In the genomic region with DNA sequence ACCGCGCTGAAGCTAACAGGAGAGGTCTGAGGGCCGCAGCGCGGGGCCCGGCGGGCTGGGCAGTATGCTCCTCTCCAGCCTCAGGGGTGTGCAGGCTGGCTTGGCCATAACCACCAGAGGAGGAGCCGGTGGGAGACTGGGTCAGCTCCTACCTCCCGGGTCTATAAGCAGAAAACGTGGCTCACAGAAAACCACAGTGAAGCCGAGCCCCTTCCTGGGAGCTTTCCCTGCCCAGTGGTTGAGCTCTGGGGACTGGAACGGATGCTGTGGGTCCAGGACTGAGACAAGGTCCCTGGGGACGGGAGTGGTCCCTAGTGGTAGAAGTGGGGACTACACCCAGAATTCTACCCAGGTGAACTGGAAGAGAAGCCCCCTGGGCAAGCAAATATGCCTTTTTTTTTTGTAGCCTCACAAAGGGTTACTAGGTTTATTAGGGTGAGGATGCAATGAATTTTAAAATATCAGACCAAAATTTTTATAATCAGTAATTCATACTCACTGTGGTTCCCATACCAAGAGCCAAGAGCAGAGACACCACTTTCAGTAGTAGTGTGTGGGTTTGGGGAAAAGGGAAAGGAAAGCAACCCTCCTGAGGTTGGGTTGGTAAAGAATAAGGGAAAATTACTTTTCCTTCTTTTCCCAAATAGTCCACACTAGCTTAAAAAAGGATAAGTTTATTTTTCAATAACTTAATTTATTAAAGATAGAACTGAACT, we compare ENCODE assay signal across 8 cellular contexts.
A peak's percentile ranks its signal among the peaks of the same experiment; 100 is the strongest.
DNase-seq lines count a peak whose midpoint lies in the region; ATAC-seq, FAIRE-seq and TF ChIP-seq lines count a peak whose summit lies in the region.

No MANE protein-coding gene starts in this region.

- peaks cover 0 to 3% of the 10 kb centered on the region in 2 experiments; a peak in 1 of 5 replicates for H3K4me1 ChIP-seq in K562 (replicated peaks in 1 of 2; ENCODE audit: control insufficient read depth in 2 of 2, insufficient read depth in 2 of 2, low read length in 2 of 2)
- no peaks in the 10 kb centered on the region for H3K4me1 ChIP-seq in liver (ENCODE audit: control insufficient read depth in 4 of 4, insufficient read depth in 4 of 4, low read length in 3 of 4)

- peaks cover 8 to 14% of the 10 kb centered on the region in 2 experiments for H3K27me3 ChIP-seq in K562 (ENCODE audit: control insufficient read depth in 2 of 2, insufficient read depth in 2 of 2, low read length in 2 of 2)
- H3K27me3 ChIP-seq in liver (ENCODE audit: control insufficient read depth in 4 of 4, insufficient read depth in 4 of 4, low read length in 3 of 4) = peaks cover 0 to 6% (median 5%) of the 10 kb centered on the region in 4 donors

- no TSS peak for BruUV-seq in K562 (replicated peaks; lab: Mats Ljungman, UMichigan)

- no peaks in the 10 kb centered on the region for H4K20me1 ChIP-seq in K562 (replicated peaks; ENCODE audit: control insufficient read depth, insufficient read depth, low read length)

- no peak for FAIRE-seq in GM18507 (lab: Jason Lieb, UNC)
- peak; percentile 82 for FAIRE-seq in K562 (lab: Jason Lieb, UNC)

- TF ChIP-seq CTCF in 22Rv1 (IDR thresholded peaks at IDR 0.05) = peak; percentile 72
- peak; percentile 74 to 85 (median 78) for TF ChIP-seq CTCF in K562 (IDR thresholded peaks at IDR 0.05 in 2 of 3, conservative IDR thresholded peaks at IDR 0.05 in 1 of 3; ENCODE audit: insufficient read depth in 2 of 3, low read depth in 1 of 3, low read length in 3 of 3)
- TF ChIP-seq CTCF in liver (IDR thresholded peaks at IDR 0.05; ENCODE audit: low read depth, low read length, missing input control) = peak; percentile 59

- no peaks in the 10 kb centered on the region for H3K79me2 ChIP-seq in K562 (ENCODE audit: control insufficient read depth, insufficient read depth, low read length)

- no peaks in the 10 kb centered on the region for H3K9me1 ChIP-seq in K562 (ENCODE audit: control insufficient read depth, insufficient read depth, low read length)

- intact Hi-C loops in K562 (cut with micrococcal nuclease) = loop anchor here (1.0 to 5.0 kb wide), 4 partner anchors 66 to 231 kb away; partner anchors contain the start of gene PRKCQ

- H3K36me3 ChIP-seq in K562 (ENCODE audit: control insufficient read depth, insufficient read depth, low read length) = no peaks in the 10 kb centered on the region
- no peaks in the 10 kb centered on the region for H3K36me3 ChIP-seq in liver (ENCODE audit: control insufficient read depth in 4 of 4, insufficient read depth in 3 of 4, low read depth in 1 of 4, low read length in 3 of 4)

- CTCF ChIA-PET in K562 (lab: Yijun Ruan, JAX; ENCODE audit: low intra/inter-chr PET ratio) = interaction anchor here (0.8 to 1.2 kb wide), 2 partner anchors 30 to 202 kb away, joined by 3 to 4 read pairs; no protein-coding TSS in a partner anchor

- ATAC-seq in K562 (peak; percentile 98), GM21390 (IDR thresholded peaks at IDR 0.05; ENCODE audit: unreplicated experiment) (no peak)

- H2AFZ ChIP-seq in K562 (ENCODE audit: low read depth, low read length) = peak overlapping the region; percentile 42; the same call in 1 of the 2 replicates

- TF ChIP-seq POLR2A in K562 (conservative IDR thresholded peaks at IDR 0.05) = no peak

- in situ Hi-C loops in K562 (cut with MboI) = no loop called here

- TF ChIP-seq EP300 in K562 (IDR thresholded peaks at IDR 0.05; ENCODE audit: low read length) = no peak

- H3K4me3 ChIP-seq in K562 (no peak overlapping the region), liver (ENCODE audit: low read depth in 1 of 3, low read length in 3 of 3) (no peak overlapping the region)

- H3K27ac ChIP-seq in 22Rv1 (no peak overlapping the region), K562 (ENCODE audit: extremely low read depth, low read depth, low read length) (no peak overlapping the region), liver (ENCODE audit: low read depth in 1 of 2, low read length in 2 of 2) (no peak overlapping the region)

- H3K9ac ChIP-seq in K562 (ENCODE audit: insufficient read depth in 1 of 2, low read depth in 2 of 2, low read length in 2 of 2) (no peak overlapping the region), liver (ENCODE audit: low read depth in 1 of 2, low read length in 2 of 2) (no peak overlapping the region)

- TF ChIP-seq RAD21 in K562 (CRISPR knock-in tag; conservative IDR thresholded peaks at IDR 0.05 in 1 of 2, IDR thresholded peaks at IDR 0.05 in 1 of 2) (peak; percentile 53 to 73), liver (IDR thresholded peaks at IDR 0.05) (peak; percentile 67 to 69)

- WGBS in K562 (ENCODE audit: insufficient coverage, low coverage, missing lambda C conversion rate) = 5% methylated on average over 13 of the region's 13 CpGs
- 47% methylated on average over 13 of the region's 13 CpGs for WGBS in liver

- DNase-seq in GM18507 (ENCODE audit: extremely low spot score, insufficient read length, low read depth) = peak; percentile 18
- DNase-seq in HPDE6-E6E7 (ENCODE audit: extremely low spot score) = peak; percentile 29
- DNase-seq in UCSD-AML1 (lab: John Stamatoyannopoulos, UW; ENCODE audit: unreplicated experiment) = peak; percentile 35
- DNase-seq in K562 (ENCODE audit: extremely low read depth in 1 of 4, low spot score in 3 of 4) = peak; percentile 69 to 75 (median 73)
- peak; percentile 46 for DNase-seq in stimulated activated CD8-positive, alpha-beta memory T cell treated with anti-CD3 and anti-CD28 coated beads, Interleukin-4, amount 100 ng/mL, for 24 hours (ENCODE audit: low read depth)

- POLR2A ChIA-PET in K562 (lab: Yijun Ruan, JAX) = interaction anchor here (0.7 to 1.0 kb wide), 2 partner anchors 10 kb away, joined by 3 read pairs; no protein-coding TSS in a partner anchor

- H3K9me3 ChIP-seq in K562 (replicated peaks; ENCODE audit: control insufficient read depth, insufficient read depth, low read depth, low read length) (no peaks in the 10 kb centered on the region), liver (ENCODE audit: control insufficient read depth in 4 of 4, low read length in 3 of 4) (no peaks in the 10 kb centered on the region)

- H3K4me2 ChIP-seq in K562 (ENCODE audit: insufficient read depth, low read length) = no peak overlapping the region

TF ChIP-seq in K562, 482 proteins besides CTCF, POLR2A, EP300 and RAD21 (continues in another document):
- TF ChIP-seq MLX (CRISPR knock-in tag; conservative IDR thresholded peaks at IDR 0.05) = no peak
- no peak for TF ChIP-seq FOXP1 (CRISPR knock-in tag; IDR thresholded peaks at IDR 0.05)
- TF ChIP-seq ZNF707 (CRISPR knock-in tag; conservative IDR thresholded peaks at IDR 0.05) = no peak
- no peak for TF ChIP-seq SNIP1 (IDR thresholded peaks at IDR 0.05; ENCODE audit: low read depth)
- no peak for TF ChIP-seq RBM25 (IDR thresholded peaks at IDR 0.05; ENCODE audit: low read depth, low read length, severe bottlenecking)
- TF ChIP-seq NR4A1 (CRISPR knock-in tag; IDR thresholded peaks at IDR 0.05) = no peak
- TF ChIP-seq NR4A1 (tag; IDR thresholded peaks at IDR 0.05) = no peak
- no peak for TF ChIP-seq NCOR1 (IDR thresholded peaks at IDR 0.05)
- 0 out of 2 replicates have a peak, but pooled peaks have one; percentile 26 for TF ChIP-seq SMC3 (conservative IDR thresholded peaks at IDR 0.05; ENCODE audit: insufficient read depth, low read depth, low read length)

TF ChIP-seq in liver, 16 proteins besides CTCF, POLR2A, EP300 and RAD21 (continues in another document):
- TF ChIP-seq, protein P1, sequence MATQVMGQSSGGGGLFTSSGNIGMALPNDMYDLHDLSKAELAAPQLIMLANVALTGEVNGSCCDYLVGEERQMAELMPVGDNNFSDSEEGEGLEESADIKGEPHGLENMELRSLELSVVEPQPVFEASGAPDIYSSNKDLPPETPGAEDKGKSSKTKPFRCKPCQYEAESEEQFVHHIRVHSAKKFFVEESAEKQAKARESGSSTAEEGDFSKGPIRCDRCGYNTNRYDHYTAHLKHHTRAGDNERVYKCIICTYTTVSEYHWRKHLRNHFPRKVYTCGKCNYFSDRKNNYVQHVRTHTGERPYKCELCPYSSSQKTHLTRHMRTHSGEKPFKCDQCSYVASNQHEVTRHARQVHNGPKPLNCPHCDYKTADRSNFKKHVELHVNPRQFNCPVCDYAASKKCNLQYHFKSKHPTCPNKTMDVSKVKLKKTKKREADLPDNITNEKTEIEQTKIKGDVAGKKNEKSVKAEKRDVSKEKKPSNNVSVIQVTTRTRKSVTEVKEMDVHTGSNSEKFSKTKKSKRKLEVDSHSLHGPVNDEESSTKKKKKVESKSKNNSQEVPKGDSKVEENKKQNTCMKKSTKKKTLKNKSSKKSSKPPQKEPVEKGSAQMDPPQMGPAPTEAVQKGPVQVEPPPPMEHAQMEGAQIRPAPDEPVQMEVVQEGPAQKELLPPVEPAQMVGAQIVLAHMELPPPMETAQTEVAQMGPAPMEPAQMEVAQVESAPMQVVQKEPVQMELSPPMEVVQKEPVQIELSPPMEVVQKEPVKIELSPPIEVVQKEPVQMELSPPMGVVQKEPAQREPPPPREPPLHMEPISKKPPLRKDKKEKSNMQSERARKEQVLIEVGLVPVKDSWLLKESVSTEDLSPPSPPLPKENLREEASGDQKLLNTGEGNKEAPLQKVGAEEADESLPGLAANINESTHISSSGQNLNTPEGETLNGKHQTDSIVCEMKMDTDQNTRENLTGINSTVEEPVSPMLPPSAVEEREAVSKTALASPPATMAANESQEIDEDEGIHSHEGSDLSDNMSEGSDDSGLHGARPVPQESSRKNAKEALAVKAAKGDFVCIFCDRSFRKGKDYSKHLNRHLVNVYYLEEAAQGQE (IDR thresholded peaks at IDR 0.05) = no peak
- TF ChIP-seq FOXA2 (IDR thresholded peaks at IDR 0.05) = no peak
- no peak for TF ChIP-seq JUND (IDR thresholded peaks at IDR 0.05)
- TF ChIP-seq, protein P2, sequence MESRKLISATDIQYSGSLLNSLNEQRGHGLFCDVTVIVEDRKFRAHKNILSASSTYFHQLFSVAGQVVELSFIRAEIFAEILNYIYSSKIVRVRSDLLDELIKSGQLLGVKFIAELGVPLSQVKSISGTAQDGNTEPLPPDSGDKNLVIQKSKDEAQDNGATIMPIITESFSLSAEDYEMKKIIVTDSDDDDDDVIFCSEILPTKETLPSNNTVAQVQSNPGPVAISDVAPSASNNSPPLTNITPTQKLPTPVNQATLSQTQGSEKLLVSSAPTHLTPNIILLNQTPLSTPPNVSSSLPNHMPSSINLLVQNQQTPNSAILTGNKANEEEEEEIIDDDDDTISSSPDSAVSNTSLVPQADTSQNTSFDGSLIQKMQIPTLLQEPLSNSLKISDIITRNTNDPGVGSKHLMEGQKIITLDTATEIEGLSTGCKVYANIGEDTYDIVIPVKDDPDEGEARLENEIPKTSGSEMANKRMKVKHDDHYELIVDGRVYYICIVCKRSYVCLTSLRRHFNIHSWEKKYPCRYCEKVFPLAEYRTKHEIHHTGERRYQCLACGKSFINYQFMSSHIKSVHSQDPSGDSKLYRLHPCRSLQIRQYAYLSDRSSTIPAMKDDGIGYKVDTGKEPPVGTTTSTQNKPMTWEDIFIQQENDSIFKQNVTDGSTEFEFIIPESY (IDR thresholded peaks at IDR 0.05) = no peak
- no peak for TF ChIP-seq HNF4G (IDR thresholded peaks at IDR 0.05)
- TF ChIP-seq NR2F2 (IDR thresholded peaks at IDR 0.05) = no peak
- TF ChIP-seq GABPA (IDR thresholded peaks at IDR 0.05 in 1 of 2, conservative IDR thresholded peaks at IDR 0.05 in 1 of 2) = no peak
- TF ChIP-seq EGR1 (IDR thresholded peaks at IDR 0.05; ENCODE audit: low read depth in 2 of 2) = no peak
- no peak for TF ChIP-seq YY1 (IDR thresholded peaks at IDR 0.05)

Comparison
In these comparisons a context has a peak if more than half of its experiments do, and no peak if none do; other contexts are left out.
1. DNase-seq: peak in every context shown above with its lines; median percentile 73 in K562; 46 in stimulated activated CD8-positive, alpha-beta memory T cell treated with anti-CD3 and anti-CD28 coated beads, Interleukin-4, amount 100 ng/mL, for 24 hours; 35 in UCSD-AML1; 29 in HPDE6-E6E7; 18 in GM18507.